1 cellular context compared by ENCODE assay signal in the genomic region with DNA sequence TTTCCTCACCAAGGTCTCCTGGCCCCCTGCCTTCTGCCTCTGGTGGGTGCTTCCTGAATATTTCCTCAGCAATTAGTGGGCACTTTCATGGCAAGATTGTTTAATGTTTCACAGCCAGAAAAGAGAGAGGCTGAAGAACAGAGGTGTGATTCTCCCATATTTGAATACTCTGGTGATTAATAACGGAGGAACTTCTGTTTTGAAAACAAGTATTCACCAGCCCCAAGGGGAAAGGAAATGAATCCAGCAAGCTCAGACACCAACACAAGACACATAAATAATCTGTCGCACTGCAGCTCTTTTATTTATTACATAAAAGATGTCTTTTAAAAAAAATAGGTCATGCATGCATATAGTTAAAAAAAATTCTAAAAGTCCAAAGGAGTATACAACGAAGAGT.
TF ChIP-seq lines count a peak whose summit lies in the region.

No MANE protein-coding gene starts in this region.

TF ChIP-seq in H1, 55 proteins besides CTCF, POLR2A, EP300 and RAD21:
- no peak for TF ChIP-seq CEBPB (IDR thresholded peaks at IDR 0.05; ENCODE audit: low read depth, low read length)
- TF ChIP-seq SAP30 (IDR thresholded peaks at IDR 0.05; ENCODE audit: insufficient read depth, insufficient replicate concordance, low read length) = no peak
- TF ChIP-seq, protein P1, sequence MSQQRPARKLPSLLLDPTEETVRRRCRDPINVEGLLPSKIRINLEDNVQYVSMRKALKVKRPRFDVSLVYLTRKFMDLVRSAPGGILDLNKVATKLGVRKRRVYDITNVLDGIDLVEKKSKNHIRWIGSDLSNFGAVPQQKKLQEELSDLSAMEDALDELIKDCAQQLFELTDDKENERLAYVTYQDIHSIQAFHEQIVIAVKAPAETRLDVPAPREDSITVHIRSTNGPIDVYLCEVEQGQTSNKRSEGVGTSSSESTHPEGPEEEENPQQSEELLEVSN (IDR thresholded peaks at IDR 0.05) = no peak
- TF ChIP-seq KDM5A (IDR thresholded peaks at IDR 0.05; ENCODE audit: low read length) = no peak
- TF ChIP-seq SP1 (IDR thresholded peaks at IDR 0.05; ENCODE audit: low read depth, low read length) = no peak
- no peak for TF ChIP-seq NANOG (IDR thresholded peaks at IDR 0.05; ENCODE audit: insufficient read depth, low read depth, low read length, poor library complexity, severe bottlenecking)
- no peak for TF ChIP-seq JUN (IDR thresholded peaks at IDR 0.05; ENCODE audit: low read depth, low read length)
- TF ChIP-seq ATF3 (IDR thresholded peaks at IDR 0.05; ENCODE audit: insufficient read depth, low read depth, low read length) = no peak
- no peak for TF ChIP-seq GTF2F1 (IDR thresholded peaks at IDR 0.05; ENCODE audit: borderline replicate concordance, low read depth, low read length)
- TF ChIP-seq CHD2 (IDR thresholded peaks at IDR 0.05; ENCODE audit: low read length) = no peak
- TF ChIP-seq RNF2 (IDR thresholded peaks at IDR 0.05; ENCODE audit: borderline replicate concordance, low read depth, low read length, missing control alignments, poor library complexity, severe bottlenecking) = no peak
- no peak for TF ChIP-seq SUZ12 (IDR thresholded peaks at IDR 0.05; ENCODE audit: low read length)
- TF ChIP-seq CBX8 (IDR thresholded peaks at IDR 0.05; ENCODE audit: borderline replicate concordance, low read depth, low read length) = no peak
- TF ChIP-seq TEAD4 (IDR thresholded peaks at IDR 0.05; ENCODE audit: low read depth, low read length) = no peak
- TF ChIP-seq EZH2 (IDR thresholded peaks at IDR 0.05; ENCODE audit: low read depth, low read length, severe bottlenecking) = no peak
